In genomic region chr13:66657165-66657895, GRCh38 we compare ENCODE assay signal across 8 cellular contexts.
DNase-seq lines count a peak whose midpoint lies in the region; ATAC-seq and TF ChIP-seq lines count a peak whose summit lies in the region.

No MANE protein-coding gene starts in this region.

- peak overlapping the region; percentile 64 for H3K27ac Mint-ChIP-seq in nephron progenitor cell
- H3K27ac Mint-ChIP-seq in activated naive CD8-positive, alpha-beta T cell treated with anti-CD3 and anti-CD28 coated beads, Interleukin-2, amount 50 U/mL, for 24 hours, result no peak overlapping the region

- DNase-seq in GM04503 (ENCODE audit: low read depth) (peak; percentile 72), NCI-H69 (lab: John Stamatoyannopoulos, UW) (peak; percentile 100), nephron progenitor cell (no peak), cortex of kidney (lab: John Stamatoyannopoulos, UW) (no peak)
- no peak for DNase-seq in activated naive CD8-positive, alpha-beta T cell treated with anti-CD3 and anti-CD28 coated beads, Interleukin-2, amount 50 U/mL, for 24 hours

- H3K9me3 Mint-ChIP-seq in nephron progenitor cell, result no peaks in the 10 kb centered on the region
- peaks cover 11% of the 10 kb centered on the region for H3K9me3 Mint-ChIP-seq in activated naive CD8-positive, alpha-beta T cell treated with anti-CD3 and anti-CD28 coated beads, Interleukin-2, amount 50 U/mL, for 24 hours

- H3K36me3 Mint-ChIP-seq in nephron progenitor cell (ENCODE audit: low read depth), result no peaks in the 10 kb centered on the region
- no peaks in the 10 kb centered on the region for H3K36me3 Mint-ChIP-seq in activated naive CD8-positive, alpha-beta T cell treated with anti-CD3 and anti-CD28 coated beads, Interleukin-2, amount 50 U/mL, for 24 hours (ENCODE audit: low read depth)

- TF ChIP-seq CTCF in nephron progenitor cell (IDR thresholded peaks at IDR 0.05), result no peak

- ATAC-seq in activated naive CD8-positive, alpha-beta T cell treated with anti-CD3 and anti-CD28 coated beads, Interleukin-2, amount 50 U/mL, for 24 hours, result no peak
- ATAC-seq in GM21381 (IDR thresholded peaks at IDR 0.05; ENCODE audit: unreplicated experiment), result no peak
- no peak for ATAC-seq in HG03565 (IDR thresholded peaks at IDR 0.05; ENCODE audit: unreplicated experiment)

- no peak overlapping the region for H3K4me3 Mint-ChIP-seq in nephron progenitor cell
- H3K4me3 Mint-ChIP-seq in activated naive CD8-positive, alpha-beta T cell treated with anti-CD3 and anti-CD28 coated beads, Interleukin-2, amount 50 U/mL, for 24 hours, result no peak overlapping the region

- no peaks in the 10 kb centered on the region for H3K27me3 Mint-ChIP-seq in nephron progenitor cell (ENCODE audit: low read depth, poor library complexity)
- no peaks in the 10 kb centered on the region for H3K27me3 Mint-ChIP-seq in activated naive CD8-positive, alpha-beta T cell treated with anti-CD3 and anti-CD28 coated beads, Interleukin-2, amount 50 U/mL, for 24 hours

- no peaks in the 10 kb centered on the region for H3K9me3 ChIP-seq in endocrine pancreas (ENCODE audit: control insufficient read depth, low read length)

- H3K27me3 ChIP-seq in endocrine pancreas (ENCODE audit: control insufficient read depth, insufficient read depth, low read length), result no peaks in the 10 kb centered on the region

- H3K9ac ChIP-seq in endocrine pancreas (ENCODE audit: control insufficient read depth, insufficient read depth, low read length), result no peak overlapping the region

- H3K36me3 ChIP-seq in endocrine pancreas (ENCODE audit: control insufficient read depth, insufficient read depth, low read length), result no peaks in the 10 kb centered on the region

- H3K4me1 Mint-ChIP-seq in nephron progenitor cell, result peaks cover 30% of the 10 kb centered on the region
- H3K4me1 Mint-ChIP-seq in activated naive CD8-positive, alpha-beta T cell treated with anti-CD3 and anti-CD28 coated beads, Interleukin-2, amount 50 U/mL, for 24 hours, result peaks cover 6% of the 10 kb centered on the region

- peaks cover 5% of the 10 kb centered on the region for H3K4me1 ChIP-seq in endocrine pancreas (ENCODE audit: control insufficient read depth, insufficient read depth, low read length)

- peak overlapping the region; percentile 52 for H3K4me3 ChIP-seq in endocrine pancreas (ENCODE audit: control insufficient read depth, insufficient read depth, low read length)

Comparison
In these comparisons a context has a peak if more than half of its experiments do, and no peak if none do; other contexts are left out.
1. DNase-seq: peak in GM04503 (single experiment) and NCI-H69 (single experiment); none in nephron progenitor cell (single experiment), activated naive CD8-positive, alpha-beta T cell treated with anti-CD3 and anti-CD28 coated beads, Interleukin-2, amount 50 U/mL, for 24 hours (single experiment) and cortex of kidney (single experiment).